ENCODE assay signal across 18 cellular contexts in genomic region chr4:131721883-131722282, GRCh38.
DNase-seq lines count a peak whose midpoint lies in the region; ATAC-seq and TF ChIP-seq lines count a peak whose summit lies in the region.
"Had no signal": no experiment of that assay in that cellular context is flagged by ENCODE, and none has a peak within 500 bp of the region (broad histone marks: within the 10 kb centered on the region; RNA-seq: fewer than 3 reads in every experiment).

No MANE protein-coding gene starts in this region.

- H3K9me2 ChIP-seq in OCI-LY7 (ENCODE audit: insufficient read depth, low read length): no peaks in the 10 kb centered on the region

- BruUV-seq in OCI-LY7 (replicated peaks; lab: Mats Ljungman, UMichigan): no TSS peak

- CTCF ChIA-PET in OCI-LY7 (lab: Charles Lee; ENCODE audit: unreplicated experiment): no interaction called here

- no peak overlapping the region for H3K4me3 ChIP-seq in OCI-LY7 (ENCODE audit: low read depth, low read length, poor library complexity, severe bottlenecking)
- H3K4me3 ChIP-seq: GM23248, K562 had no signal

- DNase-seq in OCI-LY7 (ENCODE audit: low spot score) (no peak), islet precursor cell (peak; percentile 44), NCI-H446 (lab: John Stamatoyannopoulos, UW) (no peak), GM19238 (ENCODE audit: insufficient read length, low spot score) (no peak)
- DNase-seq: ACHN; BE2C; CD4-positive, alpha-beta memory T cell; DMS153; DMS79; GF-D8; GM23248; HCEC 1CT; IMR-90 had no signal

- no peak overlapping the region for H3K4me2 ChIP-seq in OCI-LY7 (ENCODE audit: low read length)

- POLR2A ChIA-PET in OCI-LY7 (lab: Charles Lee): no interaction called here

- no peak for TF ChIP-seq CTCF in OCI-LY7 (conservative IDR thresholded peaks at IDR 0.05; ENCODE audit: low read length)

- H3K9me3 ChIP-seq in OCI-LY7 (ENCODE audit: low read length): no peaks in the 10 kb centered on the region
- H3K9me3 ChIP-seq: BE2C had no signal

- H2AFZ ChIP-seq in OCI-LY7 (ENCODE audit: low read length): peak overlapping the region; percentile 10; the same call in 1 of the 2 replicates
- H2AFZ ChIP-seq: GM23248 had no signal

- ATAC-seq in HG02885 (IDR thresholded peaks at IDR 0.05; ENCODE audit: poor library complexity, unreplicated experiment): peak; percentile 56
- no peak for ATAC-seq in HG03457 (IDR thresholded peaks at IDR 0.05; ENCODE audit: unreplicated experiment)
- ATAC-seq in GM21526 (IDR thresholded peaks at IDR 0.05; ENCODE audit: low FRiP score, unreplicated experiment): no peak
- ATAC-seq: K562 had no signal

- no peaks in the 10 kb centered on the region for H3K79me2 ChIP-seq in OCI-LY7 (ENCODE audit: insufficient read depth, low read depth, low read length)

- intact Hi-C loops in OCI-LY7 (cut with micrococcal nuclease; ENCODE audit: unreplicated experiment): no loop called here

- H3K4me1 ChIP-seq in OCI-LY7 (ENCODE audit: insufficient read depth, low read length, poor library complexity, severe bottlenecking): no peaks in the 10 kb centered on the region
- H3K4me1 ChIP-seq: BE2C had no signal

- H4K20me1 ChIP-seq in OCI-LY7 (ENCODE audit: insufficient read depth, low read length): no peaks in the 10 kb centered on the region

- no peaks in the 10 kb centered on the region for H3K36me3 ChIP-seq in OCI-LY7 (ENCODE audit: insufficient read depth, low read length)
- H3K36me3 ChIP-seq: BE2C had no signal

- H3K27ac ChIP-seq in OCI-LY7 (ENCODE audit: low read depth, low read length, poor library complexity, severe bottlenecking): no peak overlapping the region
- H3K27ac ChIP-seq: C4-2B, GM23248 had no signal
